In the genomic region with DNA sequence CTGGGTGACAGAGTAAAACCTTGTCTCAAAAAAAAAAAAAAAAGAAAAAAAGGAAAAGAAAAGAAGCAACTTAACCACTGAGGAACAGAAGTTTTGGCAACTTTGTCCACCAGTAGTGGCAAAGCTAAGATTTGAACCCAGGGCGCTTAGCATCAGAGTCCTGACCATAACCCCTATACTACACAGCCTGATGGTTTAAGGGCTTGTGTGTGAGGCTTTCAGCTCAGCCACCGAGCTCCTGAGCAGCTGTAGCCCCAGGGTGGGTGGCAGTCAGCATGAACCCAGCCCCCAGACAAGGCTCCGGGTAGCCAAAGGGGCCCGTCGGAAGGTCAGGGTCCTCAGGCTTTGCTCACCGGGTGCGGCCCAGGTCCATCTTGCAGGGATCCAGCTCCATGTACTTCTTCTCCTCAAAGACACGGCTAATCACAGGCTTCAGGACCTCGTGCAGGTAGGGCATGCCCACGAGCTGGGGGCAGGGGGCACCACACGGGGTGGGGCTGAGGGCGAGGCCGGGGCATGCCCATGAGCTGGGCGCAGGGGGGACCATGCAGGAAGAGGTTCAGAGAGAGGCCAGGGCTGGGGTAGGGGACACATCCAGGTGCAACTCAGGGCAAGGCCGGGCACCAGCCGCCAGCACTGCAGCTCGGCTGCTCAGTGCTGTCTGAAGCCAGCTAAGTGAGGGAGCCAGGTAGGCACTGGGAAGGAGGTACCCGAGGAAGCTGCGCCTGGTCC, we compare ENCODE assay signal across 1 cellular context.
A peak's percentile ranks its signal among the peaks of the same experiment; 100 is the strongest.
TF ChIP-seq lines count a peak whose summit lies in the region.

No MANE protein-coding gene starts in this region.

TF ChIP-seq in K562, 482 proteins besides CTCF, POLR2A, EP300 and RAD21:
- TF ChIP-seq BDP1 (IDR thresholded peaks at IDR 0.05; ENCODE audit: insufficient read depth, insufficient read length) (peak; percentile 27), POLR3A (IDR thresholded peaks at IDR 0.05; ENCODE audit: borderline replicate concordance, extremely low read depth, insufficient read depth, insufficient read length) (peak; percentile 78), NR1H2 (CRISPR knock-in tag; IDR thresholded peaks at IDR 0.05) (no peak), ZNF707 (CRISPR knock-in tag; conservative IDR thresholded peaks at IDR 0.05) (no peak), PCBP2 (IDR thresholded peaks at IDR 0.05; ENCODE audit: low read depth, low read length, poor library complexity, severe bottlenecking) (no peak), TBP (optimal IDR thresholded peaks at IDR 0.05; ENCODE audit: low read depth, low read length) (peak; percentile 97), POLR2H (tag; IDR thresholded peaks at IDR 0.05; ENCODE audit: low read depth) (peak; percentile 95), ZBTB40 (IDR thresholded peaks at IDR 0.05) (0 out of 2 replicates have a peak, but pooled peaks have one; percentile 15), ZBTB40 (CRISPR knock-in tag; IDR thresholded peaks at IDR 0.05) (no peak)
- TF ChIP-seq, protein P1, sequence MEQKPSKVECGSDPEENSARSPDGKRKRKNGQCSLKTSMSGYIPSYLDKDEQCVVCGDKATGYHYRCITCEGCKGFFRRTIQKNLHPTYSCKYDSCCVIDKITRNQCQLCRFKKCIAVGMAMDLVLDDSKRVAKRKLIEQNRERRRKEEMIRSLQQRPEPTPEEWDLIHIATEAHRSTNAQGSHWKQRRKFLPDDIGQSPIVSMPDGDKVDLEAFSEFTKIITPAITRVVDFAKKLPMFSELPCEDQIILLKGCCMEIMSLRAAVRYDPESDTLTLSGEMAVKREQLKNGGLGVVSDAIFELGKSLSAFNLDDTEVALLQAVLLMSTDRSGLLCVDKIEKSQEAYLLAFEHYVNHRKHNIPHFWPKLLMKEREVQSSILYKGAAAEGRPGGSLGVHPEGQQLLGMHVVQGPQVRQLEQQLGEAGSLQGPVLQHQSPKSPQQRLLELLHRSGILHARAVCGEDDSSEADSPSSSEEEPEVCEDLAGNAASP (IDR thresholded peaks at IDR 0.05) = no peak
- TF ChIP-seq, protein P2, sequence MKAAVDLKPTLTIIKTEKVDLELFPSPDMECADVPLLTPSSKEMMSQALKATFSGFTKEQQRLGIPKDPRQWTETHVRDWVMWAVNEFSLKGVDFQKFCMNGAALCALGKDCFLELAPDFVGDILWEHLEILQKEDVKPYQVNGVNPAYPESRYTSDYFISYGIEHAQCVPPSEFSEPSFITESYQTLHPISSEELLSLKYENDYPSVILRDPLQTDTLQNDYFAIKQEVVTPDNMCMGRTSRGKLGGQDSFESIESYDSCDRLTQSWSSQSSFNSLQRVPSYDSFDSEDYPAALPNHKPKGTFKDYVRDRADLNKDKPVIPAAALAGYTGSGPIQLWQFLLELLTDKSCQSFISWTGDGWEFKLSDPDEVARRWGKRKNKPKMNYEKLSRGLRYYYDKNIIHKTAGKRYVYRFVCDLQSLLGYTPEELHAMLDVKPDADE (conservative IDR thresholded peaks at IDR 0.05; ENCODE audit: control insufficient read depth, low read depth, low read length) = no peak
